Comparison of ENCODE assay signal across 1 cellular context in the genomic region with DNA sequence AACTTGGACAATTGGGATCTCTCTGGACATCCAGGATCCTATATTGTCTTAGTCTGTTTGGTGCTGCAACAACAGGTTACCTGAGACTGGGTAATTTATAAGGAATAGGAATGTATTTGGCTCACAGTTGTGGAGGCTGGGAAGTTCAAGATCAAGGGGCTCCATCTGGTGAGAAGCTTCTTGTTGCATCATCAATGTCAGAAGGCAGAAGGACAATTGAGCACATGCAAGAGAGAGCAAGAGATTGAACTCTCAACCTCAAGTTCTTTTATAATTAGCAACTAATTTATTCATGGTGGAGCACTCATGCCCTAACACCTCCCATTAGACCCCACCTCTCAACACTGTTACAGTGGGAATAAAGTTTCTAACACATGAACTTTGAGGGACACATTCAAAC.
TF ChIP-seq lines count a peak whose summit lies in the region.

No MANE protein-coding gene starts in this region.

TF ChIP-seq in K562, 482 proteins besides CTCF, POLR2A, EP300 and RAD21 (continued from another document and continues in another):
- no peak for TF ChIP-seq TCFL5 (CRISPR knock-in tag; conservative IDR thresholded peaks at IDR 0.05)
- TF ChIP-seq PHTF2 (CRISPR knock-in tag; IDR thresholded peaks at IDR 0.05), result no peak
- no peak for TF ChIP-seq ADNP (tag; IDR thresholded peaks at IDR 0.05)
- TF ChIP-seq, protein P1, sequence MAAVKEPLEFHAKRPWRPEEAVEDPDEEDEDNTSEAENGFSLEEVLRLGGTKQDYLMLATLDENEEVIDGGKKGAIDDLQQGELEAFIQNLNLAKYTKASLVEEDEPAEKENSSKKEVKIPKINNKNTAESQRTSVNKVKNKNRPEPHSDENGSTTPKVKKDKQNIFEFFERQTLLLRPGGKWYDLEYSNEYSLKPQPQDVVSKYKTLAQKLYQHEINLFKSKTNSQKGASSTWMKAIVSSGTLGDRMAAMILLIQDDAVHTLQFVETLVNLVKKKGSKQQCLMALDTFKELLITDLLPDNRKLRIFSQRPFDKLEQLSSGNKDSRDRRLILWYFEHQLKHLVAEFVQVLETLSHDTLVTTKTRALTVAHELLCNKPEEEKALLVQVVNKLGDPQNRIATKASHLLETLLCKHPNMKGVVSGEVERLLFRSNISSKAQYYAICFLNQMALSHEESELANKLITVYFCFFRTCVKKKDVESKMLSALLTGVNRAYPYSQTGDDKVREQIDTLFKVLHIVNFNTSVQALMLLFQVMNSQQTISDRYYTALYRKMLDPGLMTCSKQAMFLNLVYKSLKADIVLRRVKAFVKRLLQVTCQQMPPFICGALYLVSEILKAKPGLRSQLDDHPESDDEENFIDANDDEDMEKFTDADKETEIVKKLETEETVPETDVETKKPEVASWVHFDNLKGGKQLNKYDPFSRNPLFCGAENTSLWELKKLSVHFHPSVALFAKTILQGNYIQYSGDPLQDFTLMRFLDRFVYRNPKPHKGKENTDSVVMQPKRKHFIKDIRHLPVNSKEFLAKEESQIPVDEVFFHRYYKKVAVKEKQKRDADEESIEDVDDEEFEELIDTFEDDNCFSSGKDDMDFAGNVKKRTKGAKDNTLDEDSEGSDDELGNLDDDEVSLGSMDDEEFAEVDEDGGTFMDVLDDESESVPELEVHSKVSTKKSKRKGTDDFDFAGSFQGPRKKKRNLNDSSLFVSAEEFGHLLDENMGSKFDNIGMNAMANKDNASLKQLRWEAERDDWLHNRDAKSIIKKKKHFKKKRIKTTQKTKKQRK (IDR thresholded peaks at IDR 0.05; ENCODE audit: borderline replicate concordance, low read depth, low read length), result no peak
- TF ChIP-seq, protein P2, sequence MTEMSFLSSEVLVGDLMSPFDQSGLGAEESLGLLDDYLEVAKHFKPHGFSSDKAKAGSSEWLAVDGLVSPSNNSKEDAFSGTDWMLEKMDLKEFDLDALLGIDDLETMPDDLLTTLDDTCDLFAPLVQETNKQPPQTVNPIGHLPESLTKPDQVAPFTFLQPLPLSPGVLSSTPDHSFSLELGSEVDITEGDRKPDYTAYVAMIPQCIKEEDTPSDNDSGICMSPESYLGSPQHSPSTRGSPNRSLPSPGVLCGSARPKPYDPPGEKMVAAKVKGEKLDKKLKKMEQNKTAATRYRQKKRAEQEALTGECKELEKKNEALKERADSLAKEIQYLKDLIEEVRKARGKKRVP (CRISPR knock-in tag; IDR thresholded peaks at IDR 0.05), result 0 out of 2 replicates have a peak, but pooled peaks have one; percentile 28
- TF ChIP-seq, protein P3, sequence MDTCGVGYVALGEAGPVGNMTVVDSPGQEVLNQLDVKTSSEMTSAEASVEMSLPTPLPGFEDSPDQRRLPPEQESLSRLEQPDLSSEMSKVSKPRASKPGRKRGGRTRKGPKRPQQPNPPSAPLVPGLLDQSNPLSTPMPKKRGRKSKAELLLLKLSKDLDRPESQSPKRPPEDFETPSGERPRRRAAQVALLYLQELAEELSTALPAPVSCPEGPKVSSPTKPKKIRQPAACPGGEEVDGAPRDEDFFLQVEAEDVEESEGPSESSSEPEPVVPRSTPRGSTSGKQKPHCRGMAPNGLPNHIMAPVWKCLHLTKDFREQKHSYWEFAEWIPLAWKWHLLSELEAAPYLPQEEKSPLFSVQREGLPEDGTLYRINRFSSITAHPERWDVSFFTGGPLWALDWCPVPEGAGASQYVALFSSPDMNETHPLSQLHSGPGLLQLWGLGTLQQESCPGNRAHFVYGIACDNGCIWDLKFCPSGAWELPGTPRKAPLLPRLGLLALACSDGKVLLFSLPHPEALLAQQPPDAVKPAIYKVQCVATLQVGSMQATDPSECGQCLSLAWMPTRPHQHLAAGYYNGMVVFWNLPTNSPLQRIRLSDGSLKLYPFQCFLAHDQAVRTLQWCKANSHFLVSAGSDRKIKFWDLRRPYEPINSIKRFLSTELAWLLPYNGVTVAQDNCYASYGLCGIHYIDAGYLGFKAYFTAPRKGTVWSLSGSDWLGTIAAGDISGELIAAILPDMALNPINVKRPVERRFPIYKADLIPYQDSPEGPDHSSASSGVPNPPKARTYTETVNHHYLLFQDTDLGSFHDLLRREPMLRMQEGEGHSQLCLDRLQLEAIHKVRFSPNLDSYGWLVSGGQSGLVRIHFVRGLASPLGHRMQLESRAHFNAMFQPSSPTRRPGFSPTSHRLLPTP (IDR thresholded peaks at IDR 0.05; ENCODE audit: borderline replicate concordance, extremely low read depth, insufficient read length), result no peak
- TF ChIP-seq, protein P4, sequence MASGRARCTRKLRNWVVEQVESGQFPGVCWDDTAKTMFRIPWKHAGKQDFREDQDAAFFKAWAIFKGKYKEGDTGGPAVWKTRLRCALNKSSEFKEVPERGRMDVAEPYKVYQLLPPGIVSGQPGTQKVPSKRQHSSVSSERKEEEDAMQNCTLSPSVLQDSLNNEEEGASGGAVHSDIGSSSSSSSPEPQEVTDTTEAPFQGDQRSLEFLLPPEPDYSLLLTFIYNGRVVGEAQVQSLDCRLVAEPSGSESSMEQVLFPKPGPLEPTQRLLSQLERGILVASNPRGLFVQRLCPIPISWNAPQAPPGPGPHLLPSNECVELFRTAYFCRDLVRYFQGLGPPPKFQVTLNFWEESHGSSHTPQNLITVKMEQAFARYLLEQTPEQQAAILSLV (tag; IDR thresholded peaks at IDR 0.05), result 0 out of 2 replicates have a peak, but pooled peaks have one; percentile 23
- no peak for TF ChIP-seq NFIX (CRISPR knock-in tag; IDR thresholded peaks at IDR 0.05; ENCODE audit: low read depth)
- no peak for TF ChIP-seq HNRNPUL1 (IDR thresholded peaks at IDR 0.05; ENCODE audit: low read length)
- no peak for TF ChIP-seq NUFIP1 (IDR thresholded peaks at IDR 0.05; ENCODE audit: partially characterized antibody)
- TF ChIP-seq ETV6 (IDR thresholded peaks at IDR 0.05; ENCODE audit: borderline replicate concordance in 1 of 2, low read depth in 2 of 2, low read length in 1 of 2), result no peak
- no peak for TF ChIP-seq ETV6 (CRISPR knock-in tag; IDR thresholded peaks at IDR 0.05; ENCODE audit: borderline replicate concordance)
- TF ChIP-seq CCNT2 (IDR thresholded peaks at IDR 0.05; ENCODE audit: borderline replicate concordance, extremely low read depth, insufficient read length, low read depth, low read length), result no peak
- TF ChIP-seq L3MBTL2 (IDR thresholded peaks at IDR 0.05), result peak; percentile 66
- TF ChIP-seq, protein P5, sequence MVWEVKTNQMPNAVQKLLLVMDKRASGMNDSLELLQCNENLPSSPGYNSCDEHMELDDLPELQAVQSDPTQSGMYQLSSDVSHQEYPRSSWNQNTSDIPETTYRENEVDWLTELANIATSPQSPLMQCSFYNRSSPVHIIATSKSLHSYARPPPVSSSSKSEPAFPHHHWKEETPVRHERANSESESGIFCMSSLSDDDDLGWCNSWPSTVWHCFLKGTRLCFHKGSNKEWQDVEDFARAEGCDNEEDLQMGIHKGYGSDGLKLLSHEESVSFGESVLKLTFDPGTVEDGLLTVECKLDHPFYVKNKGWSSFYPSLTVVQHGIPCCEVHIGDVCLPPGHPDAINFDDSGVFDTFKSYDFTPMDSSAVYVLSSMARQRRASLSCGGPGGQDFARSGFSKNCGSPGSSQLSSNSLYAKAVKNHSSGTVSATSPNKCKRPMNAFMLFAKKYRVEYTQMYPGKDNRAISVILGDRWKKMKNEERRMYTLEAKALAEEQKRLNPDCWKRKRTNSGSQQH (CRISPR knock-in tag; IDR thresholded peaks at IDR 0.05), result no peak
- TF ChIP-seq XRCC3 (IDR thresholded peaks at IDR 0.05), result no peak
- TF ChIP-seq SRSF7 (optimal IDR thresholded peaks at IDR 0.05; ENCODE audit: low read depth, low read length), result no peak
- 0 out of 2 replicates have a peak, but pooled peaks have one; percentile 29 for TF ChIP-seq ATF7 (IDR thresholded peaks at IDR 0.05)
- no peak for TF ChIP-seq ETS2 (tag; IDR thresholded peaks at IDR 0.05; ENCODE audit: borderline replicate concordance, poor library complexity, severe bottlenecking)
- no peak for TF ChIP-seq PHF8 (IDR thresholded peaks at IDR 0.05; ENCODE audit: borderline replicate concordance, low read length)
- peak; percentile 83 for TF ChIP-seq CEBPB (tag; IDR thresholded peaks at IDR 0.05)
- no peak for TF ChIP-seq NFE2 (IDR thresholded peaks at IDR 0.05; ENCODE audit: low read depth)
- no peak for TF ChIP-seq MAFK (IDR thresholded peaks at IDR 0.05; ENCODE audit: low read length)
- TF ChIP-seq, protein P6, sequence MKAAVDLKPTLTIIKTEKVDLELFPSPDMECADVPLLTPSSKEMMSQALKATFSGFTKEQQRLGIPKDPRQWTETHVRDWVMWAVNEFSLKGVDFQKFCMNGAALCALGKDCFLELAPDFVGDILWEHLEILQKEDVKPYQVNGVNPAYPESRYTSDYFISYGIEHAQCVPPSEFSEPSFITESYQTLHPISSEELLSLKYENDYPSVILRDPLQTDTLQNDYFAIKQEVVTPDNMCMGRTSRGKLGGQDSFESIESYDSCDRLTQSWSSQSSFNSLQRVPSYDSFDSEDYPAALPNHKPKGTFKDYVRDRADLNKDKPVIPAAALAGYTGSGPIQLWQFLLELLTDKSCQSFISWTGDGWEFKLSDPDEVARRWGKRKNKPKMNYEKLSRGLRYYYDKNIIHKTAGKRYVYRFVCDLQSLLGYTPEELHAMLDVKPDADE (conservative IDR thresholded peaks at IDR 0.05; ENCODE audit: control insufficient read depth, low read depth, low read length), result no peak
- TF ChIP-seq MAZ (CRISPR knock-in tag; conservative IDR thresholded peaks at IDR 0.05 in 1 of 2, IDR thresholded peaks at IDR 0.05 in 1 of 2), result 0 out of 4 replicates have a peak, but pooled peaks of 1 of the 2 experiments have one; percentile 6
- no peak for TF ChIP-seq FOXP1 (CRISPR knock-in tag; IDR thresholded peaks at IDR 0.05)
- TF ChIP-seq, protein P7, sequence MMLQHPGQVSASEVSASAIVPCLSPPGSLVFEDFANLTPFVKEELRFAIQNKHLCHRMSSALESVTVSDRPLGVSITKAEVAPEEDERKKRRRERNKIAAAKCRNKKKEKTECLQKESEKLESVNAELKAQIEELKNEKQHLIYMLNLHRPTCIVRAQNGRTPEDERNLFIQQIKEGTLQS (IDR thresholded peaks at IDR 0.05), result peak; percentile 95
- TF ChIP-seq, protein P7 (CRISPR knock-in tag; conservative IDR thresholded peaks at IDR 0.05), result no peak
- TF ChIP-seq POLR2H (tag; IDR thresholded peaks at IDR 0.05; ENCODE audit: low read depth), result no peak
- TF ChIP-seq NR2C2 (CRISPR knock-in tag; IDR thresholded peaks at IDR 0.05), result no peak
- TF ChIP-seq NR2C2 (tag; IDR thresholded peaks at IDR 0.05), result peak; percentile 63; the same call in 1 of the 2 replicates
- no peak for TF ChIP-seq ZNF830 (CRISPR knock-in tag; IDR thresholded peaks at IDR 0.05)
- TF ChIP-seq ZBTB7A (IDR thresholded peaks at IDR 0.05; ENCODE audit: borderline replicate concordance, control insufficient read depth, low read depth, low read length), result no peak
- no peak for TF ChIP-seq NR2C1 (IDR thresholded peaks at IDR 0.05)
- 0 out of 2 replicates have a peak, but pooled peaks have one; percentile 18 for TF ChIP-seq NR2C1 (tag; IDR thresholded peaks at IDR 0.05)
